In genomic region chr6:29974901-29975560, GRCh38 we compare ENCODE assay signal across 10 cellular contexts. TPM values are rescaled to one million over a fixed set of nuclear protein-coding genes. Genes with fewer than 3 reads are reported as not detected.
DNase-seq lines count a peak whose midpoint lies in the region; ATAC-seq and TF ChIP-seq lines count a peak whose summit lies in the region.
"Had no signal": no experiment of that assay in that cellular context is flagged by ENCODE, and none has a peak within 500 bp of the region (broad histone marks: within the 10 kb centered on the region; RNA-seq: fewer than 3 reads in every experiment).

No MANE protein-coding gene starts in this region.

- TF ChIP-seq CTCF in colonic mucosa (IDR thresholded peaks at IDR 0.05), result no peak
- no peak for TF ChIP-seq CTCF in PC-9 (conservative IDR thresholded peaks at IDR 0.05)

- peaks cover 37% of the 10 kb centered on the region for H3K4me1 Mint-ChIP-seq in activated T-cell treated with anti-CD3 and anti-CD28 coated beads, Interleukin-2, amount 50 U/mL, for 24 hours (ENCODE audit: low read depth)

- H3K27me3 ChIP-seq in colonic mucosa, result no peaks in the 10 kb centered on the region
- peaks cover 0 to 7% (median 0%) of the 10 kb centered on the region in 5 donors for H3K27me3 ChIP-seq in subcutaneous abdominal adipose tissue (ENCODE audit: control insufficient read depth in 5 of 5, insufficient read depth in 4 of 5, low read length in 5 of 5)
- H3K27me3 ChIP-seq in PC-9 (ENCODE audit: insufficient read depth, low read depth), result no peaks in the 10 kb centered on the region

- no peaks in the 10 kb centered on the region for H3K9me3 Mint-ChIP-seq in activated T-cell treated with anti-CD3 and anti-CD28 coated beads, Interleukin-2, amount 50 U/mL, for 24 hours

- CTCF ChIA-PET in PC-9 (lab: Charles Lee), result no interaction called here

- no peaks in the 10 kb centered on the region for H3K36me3 Mint-ChIP-seq in activated T-cell treated with anti-CD3 and anti-CD28 coated beads, Interleukin-2, amount 50 U/mL, for 24 hours (ENCODE audit: low read depth)

- POLR2A ChIA-PET in PC-9 (lab: Charles Lee; ENCODE audit: unreplicated experiment), result interaction anchor here (0.7 kb wide), 1 partner anchor 238 kb away, joined by 5 read pairs; the partner anchor contains the start of gene TRIM26

- H3K9ac ChIP-seq in colonic mucosa (ENCODE audit: low read depth in 2 of 2, low read length in 2 of 2) (peak overlapping the region; percentile 35 to 40), subcutaneous abdominal adipose tissue (ENCODE audit: low read length in 5 of 5) (peak overlapping the region in 4 of 5 donors; percentile 15 to 89 (median 46))

- H3F3A ChIP-seq in PC-9 (ENCODE audit: insufficient read depth, low read depth), result peaks cover 17% of the 10 kb centered on the region; the same call in 1 of the 2 replicates

- H2AFZ ChIP-seq in PC-9, result no peak overlapping the region

- H3K4me1 ChIP-seq in colonic mucosa (no peaks in the 10 kb centered on the region), mesodermal cell (ENCODE audit: control insufficient read depth, insufficient read depth, low read length, poor library complexity, severe bottlenecking) (no peaks in the 10 kb centered on the region), subcutaneous abdominal adipose tissue (ENCODE audit: control insufficient read depth in 5 of 5, insufficient read depth in 5 of 5, low read length in 5 of 5) (peaks cover 2 to 30% (median 25%) of the 10 kb centered on the region in 5 donors), PC-9 (replicated peaks; ENCODE audit: insufficient read depth) (peaks cover 10% of the 10 kb centered on the region)

- no peaks in the 10 kb centered on the region for H3K79me2 ChIP-seq in PC-9 (ENCODE audit: low read depth)

- DNase-seq in activated T-cell treated with anti-CD3 and anti-CD28 coated beads, Interleukin-2, amount 50 U/mL, for 24 hours, result no peak
- DNase-seq in activated T-cell treated with anti-CD3 and anti-CD28 coated beads, Interleukin-2, amount 50 U/mL, for 1 hour, result no peak
- DNase-seq in colonic mucosa, result no peak
- no peak for DNase-seq in PC-9
- DNase-seq in DMS 273 treated with DMSO at 0.1 percent for 48 hours (lab: John Stamatoyannopoulos, UW), result no peak
- DNase-seq: stimulated activated naive CD4-positive, alpha-beta T cell treated with Interleukin-2 at 50 U/mL for 16 hours had no signal

- no peak overlapping the region for H3K4me2 ChIP-seq in PC-9

- ATAC-seq in SK-N-SH treated with all-trans-retinoic acid at 6 μM for 48 hours, result no peak
- ATAC-seq: esophagus mucosa had no signal

- peaks cover 52% of the 10 kb centered on the region for H3K27me3 Mint-ChIP-seq in activated T-cell treated with anti-CD3 and anti-CD28 coated beads, Interleukin-2, amount 50 U/mL, for 24 hours

- H3K27ac Mint-ChIP-seq in activated T-cell treated with anti-CD3 and anti-CD28 coated beads, Interleukin-2, amount 50 U/mL, for 24 hours, result no peak overlapping the region

- H4K20me1 ChIP-seq in PC-9 (ENCODE audit: insufficient read depth), result no peaks in the 10 kb centered on the region

- H3K9me3 ChIP-seq in colonic mucosa, result no peaks in the 10 kb centered on the region
- H3K9me3 ChIP-seq in mesodermal cell (ENCODE audit: control insufficient read depth, low read length), result no peaks in the 10 kb centered on the region
- no peaks in the 10 kb centered on the region for H3K9me3 ChIP-seq in subcutaneous abdominal adipose tissue (ENCODE audit: control insufficient read depth in 5 of 5, low read length in 5 of 5)
- no peaks in the 10 kb centered on the region for H3K9me3 ChIP-seq in PC-9 (ENCODE audit: insufficient read depth, low read depth)

- H3K36me3 ChIP-seq in colonic mucosa (no peaks in the 10 kb centered on the region), mesodermal cell (ENCODE audit: control insufficient read depth, insufficient read depth, low read length) (no peaks in the 10 kb centered on the region), subcutaneous abdominal adipose tissue (ENCODE audit: control insufficient read depth in 5 of 5, insufficient read depth in 5 of 5, low read length in 5 of 5) (peaks cover 0 to 12% (median 5%) of the 10 kb centered on the region in 5 donors), PC-9 (ENCODE audit: low read depth) (no peaks in the 10 kb centered on the region)

- H3K4me3 ChIP-seq in colonic mucosa, result no peak overlapping the region
- peak overlapping the region; percentile 18 for H3K4me3 ChIP-seq in mesodermal cell (ENCODE audit: extremely low read depth, insufficient read depth, low read length, poor library complexity, severe bottlenecking)
- peak overlapping the region; percentile 63 to 82 (median 70) for H3K4me3 ChIP-seq in subcutaneous abdominal adipose tissue (ENCODE audit: low read depth in 1 of 5, low read length in 5 of 5)
- no peak overlapping the region for H3K4me3 ChIP-seq in PC-9

- peak overlapping the region; percentile 78 for H3K4me3 Mint-ChIP-seq in activated T-cell treated with anti-CD3 and anti-CD28 coated beads, Interleukin-2, amount 50 U/mL, for 24 hours

- no TSS peak for BruUV-seq in PC-9 (replicated peaks; lab: Mats Ljungman, UMichigan)

- no peak overlapping the region for H3K27ac ChIP-seq in colonic mucosa
- no peak overlapping the region for H3K27ac ChIP-seq in mesodermal cell (ENCODE audit: low read depth, low read length, severe bottlenecking)
- no peak overlapping the region for H3K27ac ChIP-seq in subcutaneous abdominal adipose tissue (ENCODE audit: low read depth, low read length)
- no peak overlapping the region for H3K27ac ChIP-seq in PC-9

- intact Hi-C loops in colonic mucosa (cut with DNase I) (no loop called here), PC-9 (cut with micrococcal nuclease; ENCODE audit: unreplicated experiment) (no loop called here)

- 12 to 13% methylated on average over 14 to 15 of the region's 17 CpGs for WGBS in mesodermal cell (ENCODE audit: insufficient coverage in 2 of 2), 2 experiments

- no peaks in the 10 kb centered on the region for H3K9me2 ChIP-seq in PC-9 (ENCODE audit: insufficient read depth)

TF ChIP-seq in SK-N-SH treated with all-trans-retinoic acid at 6 μM for 48 hours, 23 proteins besides CTCF, POLR2A, EP300 and RAD21:
- TF ChIP-seq TCF4 (CRISPR knock-in tag; IDR thresholded peaks at IDR 0.05; ENCODE audit: borderline replicate concordance), result no peak
- TF ChIP-seq CREB5 (CRISPR knock-in tag; IDR thresholded peaks at IDR 0.05; ENCODE audit: low read depth), result no peak
- TF ChIP-seq TOX (CRISPR knock-in tag; IDR thresholded peaks at IDR 0.05; ENCODE audit: borderline replicate concordance), result no peak
- no peak for TF ChIP-seq CSRNP3 (CRISPR knock-in tag; IDR thresholded peaks at IDR 0.05)

RNA-seq across cellular contexts. Expression of gene HLA-A, which starts 32.7 kb away (rescaled TPM):
- 1,000 to 10,000 TPM; 1,045 to 1,898 TPM for total RNA-seq in colonic mucosa
- polyA plus RNA-seq in mesodermal cell (2013, experiment 1 of 2), result 119 TPM
- 95.9 TPM for polyA plus RNA-seq in mesodermal cell (2013, experiment 2 of 2)
- 168 and 261 TPM in 2 replicates for total RNA-seq in PC-9 (2021)

Comparison
In these comparisons a context has a peak if more than half of its experiments do, and no peak if none do; other contexts are left out.
1. H3K4me3 ChIP-seq: peak in mesodermal cell (single experiment) and subcutaneous abdominal adipose tissue (5 of 5); none in colonic mucosa (single experiment) and PC-9 (single experiment).